Comparison of ENCODE assay signal across 27 cellular contexts in the genomic region with DNA sequence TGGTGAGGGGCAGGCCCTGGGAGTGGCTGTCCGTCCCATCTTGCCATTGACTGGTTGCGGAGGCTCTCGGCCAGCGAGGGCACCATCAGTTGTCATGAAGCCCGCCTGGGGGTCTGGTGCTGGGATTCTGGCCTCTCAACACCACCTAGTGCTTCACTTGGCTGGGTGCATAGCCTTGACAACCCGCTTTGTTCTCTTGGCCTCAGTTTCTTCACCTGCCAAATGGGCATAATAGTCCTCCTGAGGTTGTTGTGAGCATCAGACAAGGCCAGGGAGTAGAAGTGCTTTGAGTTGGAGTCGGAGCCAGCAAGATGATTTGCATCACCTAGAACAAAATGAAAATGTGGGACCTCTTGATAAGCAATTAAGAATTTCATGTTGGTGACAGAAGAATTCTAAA. TPM values are rescaled to one million over a fixed set of nuclear protein-coding genes. Genes with fewer than 3 reads are reported as not detected.
"Had no signal": no experiment of that assay in that cellular context is flagged by ENCODE, and none has a peak within 500 bp of the region (broad histone marks: within the 10 kb centered on the region; RNA-seq: fewer than 3 reads in every experiment).

No MANE protein-coding gene starts in this region.

- H3K4me1 ChIP-seq: left ventricle myocardium inferior, neural progenitor cell, pancreas, prostate gland, sigmoid colon, transverse colon had no signal

- H3K9me3 ChIP-seq: left ventricle myocardium inferior, pancreas, prostate gland, sigmoid colon, spleen, transverse colon, upper lobe of left lung had no signal

- H3K4me2 ChIP-seq: neural progenitor cell had no signal

- H3K9ac ChIP-seq: neural progenitor cell had no signal

- H2AFZ ChIP-seq: neural progenitor cell had no signal

- H3K4me3 ChIP-seq: left ventricle myocardium inferior, lung, neural progenitor cell, pancreas, prostate gland, sigmoid colon, spleen, transverse colon, upper lobe of left lung had no signal

- FAIRE-seq: islet of Langerhans, kidney, pancreas, small intestine had no signal

- DNase-seq: hypothalamus; immature natural killer cell; kidney; left colon; left ventricle myocardium inferior; mesendoderm; naive B cell; natural killer cell; nephron progenitor cell; pancreas; posterior cingulate gyrus; retina; right cardiac atrium; sigmoid colon; small intestine; spleen; stimulated activated CD4-positive, alpha-beta T cell treated with anti-CD3 and anti-CD28 coated beads, Interleukin-4, amount 100 ng/mL, for 4 hours; stimulated activated CD8-positive, alpha-beta memory T cell treated with anti-CD3 and anti-CD28 coated beads, Interleukin-4, amount 100 ng/mL, for 48 hours; stimulated activated naive CD4-positive, alpha-beta T cell treated with Interleukin-2 at 50 U/mL for 16 hours; stimulated activated naive CD8-positive, alpha-beta T cell treated with anti-CD3 and anti-CD28 coated beads, Interleukin-15, amount 100 ng/mL, for 72 hours; transverse colon; upper lobe of left lung had no signal

- H3K36me3 ChIP-seq: left ventricle myocardium inferior, neural progenitor cell, pancreas, prostate gland, sigmoid colon, spleen, transverse colon, upper lobe of left lung had no signal

- H3K27me3 ChIP-seq: neural progenitor cell, pancreas, transverse colon, upper lobe of left lung had no signal

- ATAC-seq: left colon; natural killer cell; pancreas; right cardiac atrium; stimulated activated memory B cell treated with anti-CD40 and anti-IgM and Interleukin-4, amounts not matched to agents 10 μg/mL and 1 μg/mL and 100 μg/mL, for 72 hours; stimulated activated naive CD8-positive, alpha-beta T cell treated with anti-CD3 and anti-CD28 coated beads, Interleukin-15, amount 100 ng/mL, for 72 hours had no signal

- H3K27ac ChIP-seq: left ventricle myocardium inferior, neural progenitor cell, pancreas, prostate gland, sigmoid colon, spleen, transverse colon, upper lobe of left lung had no signal

RNA-seq across cellular contexts. Expression of a gene that starts 1.5 kb away (rescaled TPM):
- polyA plus RNA-seq: immature natural killer cell had no signal
